In genomic region chr2:182903566-182903965, GRCh38 we compare ENCODE assay signal across 22 cellular contexts. TPM values are rescaled to one million over a fixed set of nuclear protein-coding genes. Genes with fewer than 3 reads are reported as not detected.
"Had no signal": no experiment of that assay in that cellular context is flagged by ENCODE, and none has a peak within 500 bp of the region (broad histone marks: within the 10 kb centered on the region; RNA-seq: fewer than 3 reads in every experiment).

No MANE protein-coding gene starts in this region.

- H3K27ac Mint-ChIP-seq: natural killer cell; progenitor cell of endocrine pancreas; stimulated activated naive CD8-positive, alpha-beta T cell treated with anti-CD3 and anti-CD28 coated beads, Interleukin-15, amount 100 ng/mL, for 72 hours; type B pancreatic cell had no signal

- DNase-seq: cerebellar nuclear complex; cortex of kidney; effector CD4-positive, alpha-beta T cell; foreskin fibroblast; gastrocnemius medialis; heart right ventricle; hippocampal formation; left cardiac atrium; left lung; lower lobe of right lung; natural killer cell; stimulated activated CD4-positive, alpha-beta T cell treated with anti-CD3 and anti-CD28 coated beads, Interleukin-12 subunit alpha, Interleukin-12 subunit beta, amount 100 ng/mL, for 4 hours; stimulated activated CD4-positive, alpha-beta T cell treated with anti-CD3 and anti-CD28 coated beads, Interleukin-1b, Interleukin-23, amount 100 ng/mL, for 48 hours; stimulated activated CD4-positive, alpha-beta T cell treated with anti-CD3 and anti-CD28 coated beads, Interleukin-4, amount 100 ng/mL, for 1 hour; stimulated activated CD8-positive, alpha-beta memory T cell treated with anti-CD3 and anti-CD28 coated beads, Interleukin-4, amount 100 ng/mL, for 48 hours; stimulated activated naive CD4-positive, alpha-beta T cell; stimulated activated naive CD8-positive, alpha-beta T cell treated with anti-CD3 and anti-CD28 coated beads, Interleukin-15, amount 100 ng/mL, for 72 hours; tibial artery had no signal

- H3K9me3 Mint-ChIP-seq: neural crest cell; stimulated activated naive CD8-positive, alpha-beta T cell treated with anti-CD3 and anti-CD28 coated beads, Interleukin-15, amount 100 ng/mL, for 72 hours had no signal

- H3K4me3 Mint-ChIP-seq: natural killer cell; neural crest cell; stimulated activated naive CD8-positive, alpha-beta T cell treated with anti-CD3 and anti-CD28 coated beads, Interleukin-15, amount 100 ng/mL, for 72 hours; type B pancreatic cell had no signal

- H3K36me3 Mint-ChIP-seq: natural killer cell had no signal

- H3K4me1 Mint-ChIP-seq: stimulated activated naive CD8-positive, alpha-beta T cell treated with anti-CD3 and anti-CD28 coated beads, Interleukin-15, amount 100 ng/mL, for 72 hours had no signal

- ATAC-seq: gastrocnemius medialis; left lung; lower lobe of right lung; natural killer cell; sciatic nerve; stimulated activated naive CD8-positive, alpha-beta T cell treated with anti-CD3 and anti-CD28 coated beads, Interleukin-15, amount 100 ng/mL, for 72 hours had no signal

- H3K27me3 Mint-ChIP-seq: progenitor cell of endocrine pancreas; stimulated activated naive CD8-positive, alpha-beta T cell treated with anti-CD3 and anti-CD28 coated beads, Interleukin-15, amount 100 ng/mL, for 72 hours; type B pancreatic cell had no signal

RNA-seq across cellular contexts. Expression of gene FRZB, which starts 37.1 kb away (rescaled TPM):
- total RNA-seq: natural killer cell had no signal
